ENCODE assay signal across 14 cellular contexts in genomic region chr1:10530756-10531155, GRCh38. TPM values are rescaled to one million over a fixed set of nuclear protein-coding genes. Genes with fewer than 3 reads are reported as not detected.
DNase-seq lines count a peak whose midpoint lies in the region; ATAC-seq and TF ChIP-seq lines count a peak whose summit lies in the region.
"Had no signal": no experiment of that assay in that cellular context is flagged by ENCODE, and none has a peak within 500 bp of the region (broad histone marks: within the 10 kb centered on the region; RNA-seq: fewer than 3 reads in every experiment).

No MANE protein-coding gene starts in this region.

- intact Hi-C loops in Calu3 (cut with micrococcal nuclease; ENCODE audit: unreplicated experiment) (no loop called here), uterus (cut with DNase I; ENCODE audit: low total_unique reads) (no loop called here)

- no peak overlapping the region for H3K27ac Mint-ChIP-seq in Calu3 (ENCODE audit: unreplicated experiment)

- CTCF ChIA-PET in Calu3 (lab: Charles Lee): no interaction called here

- H3K4me3 Mint-ChIP-seq in Calu3 (ENCODE audit: low read depth, unreplicated experiment): no peak overlapping the region

- DNase-seq in Daoy (ENCODE audit: low read depth) (peak; percentile 88), SK-N-MC (ENCODE audit: low read depth, low spot score) (no peak), fibroblast of peridontal ligament (ENCODE audit: extremely low read depth) (peak; percentile 49), non-pigmented ciliary epithelial cell (ENCODE audit: low read depth) (peak; percentile 59), Calu3 (no peak), uterus (no peak), SIG-M5 treated with dmso at 0.1 percent for 504 hours (lab: John Stamatoyannopoulos, UW; ENCODE audit: unreplicated experiment) (no peak)
- DNase-seq: activated T-cell treated with anti-CD3 and anti-CD28 coated beads, Interleukin-2, amount 50 U/mL, for 1 hour; central memory CD4-positive, alpha-beta T cell; Karpas-422; NCI-H2171 had no signal

- peaks cover 13% of the 10 kb centered on the region for H3K36me3 Mint-ChIP-seq in Calu3 (ENCODE audit: insufficient read depth, unreplicated experiment)

- H3K9me3 Mint-ChIP-seq in Calu3 (ENCODE audit: low read depth, unreplicated experiment): no peaks in the 10 kb centered on the region

- H3K4me3 ChIP-seq in SK-N-MC (peak overlapping the region; percentile 66), uterus (no peak overlapping the region)
- H3K4me3 ChIP-seq: skin epidermis had no signal

- no peak for TF ChIP-seq POLR2A in uterus (IDR thresholded peaks at IDR 0.05)

- no peak overlapping the region for H3K9ac ChIP-seq in SK-N-MC (ENCODE audit: insufficient read length)

- no peaks in the 10 kb centered on the region for H3K9me3 ChIP-seq in SK-N-MC (ENCODE audit: low read depth, low read length)
- H3K9me3 ChIP-seq in uterus: no peaks in the 10 kb centered on the region

- ATAC-seq in HG03571 (IDR thresholded peaks at IDR 0.05; ENCODE audit: unreplicated experiment): no peak

- H3K27ac ChIP-seq in SK-N-MC (peak overlapping the region; percentile 30; the same call in 1 of the 2 replicates), uterus (no peak overlapping the region)
- H3K27ac ChIP-seq: skin epidermis, WERI-Rb-1 had no signal

- H3K36me3 ChIP-seq in SK-N-MC (ENCODE audit: insufficient read depth, low read length) (no peaks in the 10 kb centered on the region), uterus (no peaks in the 10 kb centered on the region)
- H3K36me3 ChIP-seq: WERI-Rb-1 had no signal

- H3K27me3 Mint-ChIP-seq in Calu3 (ENCODE audit: unreplicated experiment): no peaks in the 10 kb centered on the region

- TF ChIP-seq CTCF in Calu3 (IDR thresholded peaks at IDR 0.05; ENCODE audit: unreplicated experiment) (no peak), uterus (IDR thresholded peaks at IDR 0.05) (no peak)

- no TSS peak for BruUV-seq in Calu3 (replicated peaks; lab: Mats Ljungman, UMichigan)

- peaks cover 27% of the 10 kb centered on the region for H3K4me1 Mint-ChIP-seq in Calu3 (ENCODE audit: low read depth, unreplicated experiment)

- H3K27me3 ChIP-seq in uterus: no peaks in the 10 kb centered on the region

- no peaks in the 10 kb centered on the region for H3K4me1 ChIP-seq in uterus

RNA-seq across cellular contexts. Expression of gene PEX14, which starts 56.0 kb away (rescaled TPM):
- 10.9 and 22.6 TPM in 2 replicates for total RNA-seq in Daoy (2014; rRNA removed; shearing (Covaris generic))
- 17.6 and 17.7 TPM in 2 replicates for total RNA-seq in Calu3 (2022)
- total RNA-seq in uterus: 10 to 100 TPM in 1 of 4 donors, 1 to 10 TPM in 3; 2.0 to 21.9 (median 5.3) TPM

RNA-seq across cellular contexts. Expression of gene DFFA, which starts 58.4 kb away (rescaled TPM):
- 38.5 and 43.9 TPM in 2 replicates for total RNA-seq in Daoy (2014; rRNA removed; shearing (Covaris generic))
- total RNA-seq in Calu3 (2022) (45.2 and 50.6 TPM in 2 replicates), uterus (10 to 100 TPM in 3 of 4 donors, 1 to 10 TPM in 1; 5.1 to 41.6 (median 25.7) TPM)

Comparison
In these comparisons a context has a peak if more than half of its experiments do, and no peak if none do; other contexts are left out.
1. DNase-seq: peak in Daoy (single experiment), fibroblast of peridontal ligament (single experiment) and non-pigmented ciliary epithelial cell (single experiment); none in SK-N-MC (single experiment), Calu3 (single experiment), uterus (0 of 2) and SIG-M5 treated with dmso at 0.1 percent for 504 hours (single experiment).